14 cellular contexts compared by ENCODE assay signal in the genomic region with DNA sequence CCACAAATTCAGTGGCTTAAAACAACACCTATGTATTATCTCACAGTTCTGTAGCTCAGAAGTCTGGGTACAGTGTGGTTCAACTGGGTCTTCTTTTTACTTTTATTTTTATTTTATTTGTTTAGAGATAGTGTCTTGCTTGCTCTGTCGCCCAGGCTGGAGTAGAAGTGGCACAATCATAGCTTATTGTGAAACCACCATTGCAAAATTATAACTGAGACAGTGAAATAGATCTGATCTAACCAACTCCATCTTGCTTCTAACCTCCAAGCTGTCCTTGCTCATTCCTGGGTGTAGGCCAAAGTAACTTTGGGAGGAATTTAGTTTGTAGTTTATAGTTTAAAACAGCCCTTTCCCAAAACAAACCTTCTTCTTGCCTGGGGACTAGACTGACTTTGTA.
DNase-seq lines count a peak whose midpoint lies in the region; ATAC-seq, FAIRE-seq and TF ChIP-seq lines count a peak whose summit lies in the region.
"Had no signal": no experiment of that assay in that cellular context is flagged by ENCODE, and none has a peak within 500 bp of the region (broad histone marks: within the 10 kb centered on the region; RNA-seq: fewer than 3 reads in every experiment).

No MANE protein-coding gene starts in this region.

- no peaks in the 10 kb centered on the region for H3K36me3 ChIP-seq in mesodermal cell (ENCODE audit: control insufficient read depth, insufficient read depth, low read length)
- H3K36me3 ChIP-seq: SJCRH30 had no signal

- no peak for FAIRE-seq in D721Med (lab: Jason Lieb, UNC)

- TF ChIP-seq CTCF in AG10803 (conservative IDR thresholded peaks at IDR 0.05; ENCODE audit: low read length): no peak
- TF ChIP-seq CTCF in D721Med (IDR thresholded peaks at IDR 0.05; ENCODE audit: insufficient read depth, missing control alignments): no peak

- H3K27ac ChIP-seq in mesodermal cell (ENCODE audit: low read depth, low read length, severe bottlenecking): peak overlapping the region; percentile 95
- H3K27ac ChIP-seq: SJCRH30 had no signal

- H3K9me3 ChIP-seq in mesodermal cell (ENCODE audit: control insufficient read depth, low read length): peaks cover 7% of the 10 kb centered on the region
- H3K9me3 ChIP-seq: SJCRH30 had no signal

- no peak for ATAC-seq in GM21515 (IDR thresholded peaks at IDR 0.05; ENCODE audit: unreplicated experiment)

- no peak overlapping the region for H3K4me3 ChIP-seq in AG10803 (ENCODE audit: low read length)
- no peak overlapping the region for H3K4me3 ChIP-seq in mesodermal cell (ENCODE audit: extremely low read depth, insufficient read depth, low read length, poor library complexity, severe bottlenecking)
- H3K4me3 ChIP-seq: SJCRH30 had no signal

- 100% methylated on average over 1 of the region's 1 CpG; no CpG with 5 or more reads in 1 of the 2 experiments for WGBS in mesodermal cell (ENCODE audit: insufficient coverage in 2 of 2), 2 experiments

- intact Hi-C loops in posterior vena cava (cut with DNase I): no loop called here

- DNase-seq in AG10803 (ENCODE audit: low read depth) (peak; percentile 91), MV-4-11 (lab: John Stamatoyannopoulos, UW) (peak; percentile 54), dedifferentiated amniotic fluid mesenchymal stem cell (ENCODE audit: extremely low spot score) (peak; percentile 61), NCI-H1930 (lab: John Stamatoyannopoulos, UW) (no peak), D721Med (ENCODE audit: insufficient read length, low spot score) (no peak), posterior vena cava (ENCODE audit: low spot score) (no peak)
- DNase-seq: activated T-cell treated with anti-CD3 and anti-CD28 coated beads, Interleukin-2, amount 50 U/mL, for 24 hours; CD4-positive, CD25-positive, alpha-beta regulatory T cell; left cardiac atrium; NCI-H1436 treated with DMSO at 0.1 percent for 48 hours; NCI-H526 had no signal

- peaks cover 36% of the 10 kb centered on the region for H3K4me1 ChIP-seq in mesodermal cell (ENCODE audit: control insufficient read depth, insufficient read depth, low read length, poor library complexity, severe bottlenecking)
- H3K4me1 ChIP-seq: SJCRH30 had no signal

Comparison
In these comparisons a context has a peak if more than half of its experiments do, and no peak if none do; other contexts are left out.
1. DNase-seq: peak in AG10803 (single experiment), MV-4-11 (single experiment) and dedifferentiated amniotic fluid mesenchymal stem cell (single experiment); none in NCI-H1930 (0 of 2), D721Med (single experiment) and posterior vena cava (single experiment).